In genomic region chr11:72418834-72419560, GRCh38 we compare ENCODE assay signal across 15 cellular contexts. TPM values are rescaled to one million over a fixed set of nuclear protein-coding genes. Genes with fewer than 3 reads are reported as not detected.
A peak's percentile ranks its signal among the peaks of the same experiment; 100 is the strongest.
DNase-seq lines count a peak whose midpoint lies in the region; ATAC-seq, FAIRE-seq and TF ChIP-seq lines count a peak whose summit lies in the region.
"Had no signal": no experiment of that assay in that cellular context is flagged by ENCODE, and none has a peak within 500 bp of the region (broad histone marks: within the 10 kb centered on the region; RNA-seq: fewer than 3 reads in every experiment).

No MANE protein-coding gene starts in this region.

- no peak overlapping the region for H3K4me2 ChIP-seq in Loucy (ENCODE audit: low read depth, low read length, poor library complexity, severe bottlenecking)
- peak overlapping the region; percentile 36; the same call in 1 of the 2 replicates for H3K4me2 ChIP-seq in GM12878 (ENCODE audit: control insufficient read depth, insufficient read depth)

- H3K9me2 ChIP-seq in Loucy (replicated peaks; ENCODE audit: low read depth, low read length): no peaks in the 10 kb centered on the region

- H3K79me2 ChIP-seq in Loucy (ENCODE audit: insufficient read depth, low read length) (no peaks in the 10 kb centered on the region), GM12878 (ENCODE audit: control insufficient read depth, insufficient read depth, low read length) (peaks cover under 1% of the 10 kb centered on the region; the same call in 1 of the 2 replicates)

- 38% methylated on average over 5 of the region's 5 CpGs for WGBS in GM12878 (ENCODE audit: insufficient coverage, insufficient replicate concordance, low lambda C conversion rate, missing lambda C conversion rate)

- no peak for FAIRE-seq in GM12878 (lab: Jason Lieb, UNC)

- no peak for TF ChIP-seq EP300 in GM12878 (IDR thresholded peaks at IDR 0.05; ENCODE audit: borderline replicate concordance in 1 of 2, control insufficient read depth in 1 of 2, low read depth in 2 of 2, low read length in 2 of 2)

- no peak overlapping the region for H3K9ac ChIP-seq in Loucy (ENCODE audit: low read depth, low read length, poor library complexity, severe bottlenecking)
- peak overlapping the region; percentile 19; the same call in 1 of the 2 replicates for H3K9ac ChIP-seq in GM12878 (ENCODE audit: control insufficient read depth, insufficient read depth, low read length)

- H3K27ac ChIP-seq in CD8-positive, alpha-beta memory T cell (ENCODE audit: low read depth, low read length): no peak overlapping the region
- H3K27ac ChIP-seq in GM12878 (ENCODE audit: control insufficient read depth, insufficient read depth) (peak overlapping the region; percentile 59), uterus (no peak overlapping the region)

- H3K4me1 Mint-ChIP-seq in CD8-positive, alpha-beta memory T cell: peaks cover 10 to 34% (median 27%) of the 10 kb centered on the region in 3 donors

- no peaks in the 10 kb centered on the region for H3K27me3 ChIP-seq in CD8-positive, alpha-beta memory T cell (ENCODE audit: insufficient read depth, low read length, poor library complexity, severe bottlenecking)
- H3K27me3 ChIP-seq in Loucy (ENCODE audit: insufficient read depth, low read length, poor library complexity, severe bottlenecking): no peaks in the 10 kb centered on the region
- H3K27me3 ChIP-seq in GM12878 (replicated peaks in 1 of 2; ENCODE audit: control insufficient read depth in 2 of 2, insufficient read depth in 2 of 2, low read length in 1 of 2): no peaks in the 10 kb centered on the region
- no peaks in the 10 kb centered on the region for H3K27me3 ChIP-seq in uterus

- CTCF ChIA-PET in CD8-positive, alpha-beta memory T cell (lab: Charles Lee): interaction anchor here (2.2 kb wide), 1 partner anchor 15 kb away, joined by 10 read pairs; the partner anchor contains the start of gene CLPB
- CTCF ChIA-PET in GM12878 (lab: Yijun Ruan, JAX): interaction anchor here (0.8 to 17.4 kb wide), 12 partner anchors 8 to 442 kb away, joined by 3 to 378 read pairs (median 3); partner anchors contain the start of gene CLPB

- SMC1A ChIA-PET in GM12878 (lab: Charles Lee; ENCODE audit: uncharacterized antibody, unreplicated experiment): interaction anchor here (0.8 to 2.5 kb wide), 7 partner anchors 8 to 272 kb away, joined by 3 to 27 read pairs (median 4); no protein-coding TSS in a partner anchor

- H3F3A ChIP-seq in Loucy (ENCODE audit: low read depth): no peaks in the 10 kb centered on the region

- H3K4me1 ChIP-seq in CD8-positive, alpha-beta memory T cell (ENCODE audit: insufficient read depth, low read length): peaks cover 11% of the 10 kb centered on the region
- H3K4me1 ChIP-seq in Loucy (ENCODE audit: insufficient read depth, low read length, poor library complexity, severe bottlenecking) (peaks cover 10% of the 10 kb centered on the region), GM12878 (ENCODE audit: control insufficient read depth, insufficient read depth, low read length) (peaks cover 14% of the 10 kb centered on the region), uterus (no peaks in the 10 kb centered on the region)

- H3K4me3 ChIP-seq in CD8-positive, alpha-beta memory T cell (ENCODE audit: low read length): no peak overlapping the region
- no peak overlapping the region for H3K4me3 ChIP-seq in Loucy (ENCODE audit: low read length, poor library complexity, severe bottlenecking)
- no peak overlapping the region for H3K4me3 ChIP-seq in GM12878
- H3K4me3 ChIP-seq in uterus: no peak overlapping the region

- TF ChIP-seq CTCF in Loucy (conservative IDR thresholded peaks at IDR 0.05; ENCODE audit: low read length) (peak; percentile 48), GM12878 (IDR thresholded peaks at IDR 0.05 in 2 of 3, conservative IDR thresholded peaks at IDR 0.05 in 1 of 3; ENCODE audit: control insufficient read depth in 2 of 3, extremely low read depth in 1 of 3, insufficient read depth in 1 of 3, low read depth in 3 of 3, low read length in 3 of 3) (0 out of 6 replicates have a peak, but pooled peaks of 2 of the 3 experiments have one; percentile 8 to 13), uterus (IDR thresholded peaks at IDR 0.05) (no peak)

- POLR2A ChIA-PET in CD8-positive, alpha-beta memory T cell (lab: Charles Lee): interaction anchor here (1.6 kb wide), 1 partner anchor 12 kb away, joined by 3 read pairs; no protein-coding TSS in a partner anchor
- POLR2A ChIA-PET in GM12878 (lab: Charles Lee): interaction anchor here (1.3 kb wide), 1 partner anchor 16 kb away, joined by 5 read pairs; the partner anchor contains the start of gene CLPB

- in situ Hi-C loops in GM12878 (cut with MboI): loop anchor here (10.0 kb wide), 1 partner anchor 124 kb away; no protein-coding TSS in a partner anchor

- H3K9me3 Mint-ChIP-seq in CD8-positive, alpha-beta memory T cell: no peaks in the 10 kb centered on the region
- H3K9me3 Mint-ChIP-seq: activated naive CD4-positive, alpha-beta T cell treated with anti-CD3 and anti-CD28 coated beads for 36 hours; stimulated activated naive B cell treated with anti-CD40 and anti-IgM and Interleukin-4, amounts not matched to agents 10 μg/mL and 1 μg/mL and 100 μg/mL, for 72 hours had no signal

- ATAC-seq in GM18511 (IDR thresholded peaks at IDR 0.05; ENCODE audit: unreplicated experiment) (peak; percentile 59), GM12878 (peak; percentile 81), HG03095 (IDR thresholded peaks at IDR 0.05; ENCODE audit: unreplicated experiment) (no peak)

- peak overlapping the region in 6 of 8 donors; percentile 16 to 65 (median 46) for H3K27ac Mint-ChIP-seq in CD8-positive, alpha-beta memory T cell
- H3K27ac Mint-ChIP-seq: activated naive CD4-positive, alpha-beta T cell treated with anti-CD3 and anti-CD28 coated beads for 36 hours; stimulated activated naive B cell treated with anti-CD40 and anti-IgM and Interleukin-4, amounts not matched to agents 10 μg/mL and 1 μg/mL and 100 μg/mL, for 72 hours had no signal

- no peak for DNase-seq in CD8-positive, alpha-beta memory T cell
- DNase-seq in GM12878 (ENCODE audit: low read depth, low spot score) (no peak), uterus (no peak), NCI-H1436 (lab: John Stamatoyannopoulos, UW) (no peak), posterior cingulate gyrus (no peak)
- DNase-seq: activated naive CD4-positive, alpha-beta T cell treated with anti-CD3 and anti-CD28 coated beads for 36 hours; DMS153; effector CD4-positive, alpha-beta T cell; IMR-90; NCI-H526 treated with DMSO at 0.1 percent for 48 hours; stimulated activated naive B cell treated with anti-CD40 and anti-IgM and Interleukin-4, amounts not matched to agents 10 μg/mL and 1 μg/mL and 100 μg/mL, for 72 hours; T-helper 9 cell had no signal

- no peaks in the 10 kb centered on the region for H3K27me3 Mint-ChIP-seq in CD8-positive, alpha-beta memory T cell
- H3K27me3 Mint-ChIP-seq: stimulated activated naive B cell treated with anti-CD40 and anti-IgM and Interleukin-4, amounts not matched to agents 10 μg/mL and 1 μg/mL and 100 μg/mL, for 72 hours had no signal

- no peak for TF ChIP-seq POLR2A in GM12878 (IDR thresholded peaks at IDR 0.05; ENCODE audit: low read depth, low read length)
- TF ChIP-seq POLR2A in uterus (IDR thresholded peaks at IDR 0.05): no peak

- TF ChIP-seq RAD21 in GM12878 (IDR thresholded peaks at IDR 0.05; ENCODE audit: insufficient read depth, low read depth, low read length): no peak

- H3K4me3 Mint-ChIP-seq in CD8-positive, alpha-beta memory T cell: no peak overlapping the region
- H3K4me3 Mint-ChIP-seq: activated naive CD4-positive, alpha-beta T cell treated with anti-CD3 and anti-CD28 coated beads for 36 hours; stimulated activated naive B cell treated with anti-CD40 and anti-IgM and Interleukin-4, amounts not matched to agents 10 μg/mL and 1 μg/mL and 100 μg/mL, for 72 hours had no signal

- RAD21 ChIA-PET in GM12878 (lab: Charles Lee; ENCODE audit: unreplicated experiment): interaction anchor here (1.0 to 1.9 kb wide), 4 partner anchors 9 to 275 kb away, joined by 3 to 25 read pairs (median 3); no protein-coding TSS in a partner anchor

- H3K9me3 ChIP-seq in CD8-positive, alpha-beta memory T cell (ENCODE audit: low read length): no peaks in the 10 kb centered on the region
- H3K9me3 ChIP-seq in Loucy (ENCODE audit: insufficient read depth, low read depth, low read length) (no peaks in the 10 kb centered on the region), GM12878 (replicated peaks; ENCODE audit: control insufficient read depth, insufficient read depth, low read length) (no peaks in the 10 kb centered on the region), uterus (no peaks in the 10 kb centered on the region)

- no peaks in the 10 kb centered on the region for H3K36me3 ChIP-seq in CD8-positive, alpha-beta memory T cell (ENCODE audit: insufficient read depth, low read length)
- H3K36me3 ChIP-seq in Loucy (ENCODE audit: insufficient read depth, low read length) (no peaks in the 10 kb centered on the region), GM12878 (ENCODE audit: control insufficient read depth in 2 of 2, insufficient read depth in 2 of 2, low read length in 1 of 2) (no peaks in the 10 kb centered on the region), uterus (no peaks in the 10 kb centered on the region)

- no peaks in the 10 kb centered on the region for H4K20me1 ChIP-seq in Loucy (ENCODE audit: insufficient read depth, low read length, poor library complexity, severe bottlenecking)
- no peaks in the 10 kb centered on the region for H4K20me1 ChIP-seq in GM12878 (ENCODE audit: control insufficient read depth, insufficient read depth)

- H2AFZ ChIP-seq in Loucy (ENCODE audit: low read length) (no peak overlapping the region), GM12878 (ENCODE audit: control insufficient read depth, low read depth, low read length) (peak overlapping the region; percentile 40)

- H3K36me3 Mint-ChIP-seq in CD8-positive, alpha-beta memory T cell: peaks cover 0 to 6% (median 3%) of the 10 kb centered on the region in 3 donors

- no TSS peak for BruUV-seq in GM12878 (replicated peaks; lab: Mats Ljungman, UMichigan)

- intact Hi-C loops in GM12878 (cut with micrococcal nuclease; ENCODE audit: unreplicated experiment) (no loop called here), uterus (cut with DNase I; ENCODE audit: low total_unique reads) (no loop called here), posterior cingulate gyrus (cut with DNase I) (loop anchor here (10.0 kb wide), 1 partner anchor 194 kb away; the partner anchor contains the start of gene INPPL1)

RNA-seq across cellular contexts. Expression of gene CLPB, which starts 15.3 kb away (rescaled TPM):
- 10 to 100 TPM; 42.7 to 43.1 TPM for total RNA-seq in CD8-positive, alpha-beta memory T cell
- 8.5 TPM for polyA plus RNA-seq in CD8-positive, alpha-beta memory T cell
- 37.7 and 41.8 TPM in 2 replicates for total RNA-seq in GM12878 (2013; cell fraction: nucleolus; rRNA removed)
- 34.0 and 35.8 TPM in 2 replicates for total RNA-seq in GM12878 (2014; rRNA removed)
- 22.2 and 23.2 TPM in 2 replicates for total RNA-seq in GM12878 (2014; rRNA removed; fragmentation: Illumina TruSeq; extraction: Trizol)
- 38.4 and 39.3 TPM in 2 replicates for total RNA-seq in GM12878 (2021)
- polyA plus RNA-seq in GM12878 (2011; ENCODE audit: low read depth): 10.4 TPM
- polyA plus RNA-seq in GM12878 (2011; rRNA removed): 29.7 and 45.5 TPM in 2 replicates
- polyA plus RNA-seq in GM12878 (2011; cell fraction: cytosol; rRNA removed): 35.7 and 38.5 TPM in 2 replicates
- polyA plus RNA-seq in GM12878 (2011; cell fraction: nucleus; rRNA removed): 91.3 and 99.7 TPM in 2 replicates
- polyA plus RNA-seq in GM12878 (2012): 16.7 and 18.1 TPM in 2 replicates
- polyA plus RNA-seq in GM12878 (2014; fragmentation: Illumina TruSeq; extraction: Trizol): 20.2 and 23.6 TPM in 2 replicates
- polyA plus RNA-seq in GM12878 (2014; fragmentation: Nextera tagmentation; extraction: Ambion mirVana): 10 to 100 TPM in 1 of 2 experiments, 1 to 10 TPM in 1; 8.0 to 12.4 TPM
- polyA plus RNA-seq in GM12878 (2014; rRNA removed): 21.7 and 24.4 TPM in 2 replicates
- 10 to 100 TPM; 25.4 to 31.3 TPM for polyA plus RNA-seq in GM12878 (2016; fragmentation: Nextera tagmentation; extraction: Ambion mirVana)
- 61.4 and 89.8 TPM in 2 replicates for polyA minus RNA-seq in GM12878 (2011; rRNA and poly(A)+ RNA removed)
- polyA minus RNA-seq in GM12878 (2011; cell fraction: cytosol; rRNA and poly(A)+ RNA removed): 19.3 and 19.4 TPM in 2 replicates
- 25.8 and 33.1 TPM in 2 replicates for polyA minus RNA-seq in GM12878 (2011; cell fraction: nucleus; rRNA and poly(A)+ RNA removed)
- total RNA-seq in uterus: 10 to 100 TPM; 11.5 to 26.5 (median 18.3) TPM

Comparison
In these comparisons a context has a peak if more than half of its experiments do, and no peak if none do; other contexts are left out.
1. CTCF ChIP-seq: peak in Loucy (single experiment) and GM12878 (2 of 3); none in uterus (0 of 4).